8 cellular contexts compared by ENCODE assay signal in the genomic region with DNA sequence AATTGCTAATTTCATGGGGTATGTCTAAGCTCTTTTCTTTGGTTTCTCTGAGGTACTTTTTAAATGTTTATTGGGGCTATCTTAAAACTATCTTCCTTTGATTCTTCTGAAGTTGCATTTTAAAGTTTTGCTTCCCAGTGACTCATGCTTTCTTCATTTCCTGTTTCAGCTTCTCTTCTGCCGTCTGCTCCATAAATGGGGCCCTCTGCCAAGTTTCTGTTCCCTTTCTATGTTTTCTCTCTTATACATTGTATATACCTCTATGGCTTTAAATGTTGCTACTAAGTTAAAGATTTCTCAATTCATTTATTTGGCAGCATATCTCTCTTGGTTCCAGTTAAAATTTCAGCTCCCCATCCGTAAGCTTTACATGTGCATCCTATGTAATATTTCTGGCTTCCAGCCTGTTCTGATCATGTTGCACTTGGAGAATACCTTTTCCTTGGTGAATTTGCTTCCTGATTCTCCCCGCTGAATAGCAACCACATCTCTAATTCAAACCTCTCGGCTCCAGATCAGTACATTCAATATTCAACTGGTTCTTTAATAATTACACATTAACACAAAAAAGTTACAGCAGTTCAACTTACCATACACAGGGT.
DNase-seq lines count a peak whose midpoint lies in the region; ATAC-seq and TF ChIP-seq lines count a peak whose summit lies in the region.

No MANE protein-coding gene starts in this region.

- intact Hi-C loops in aorta (cut with DNase I): no loop called here

- DNase-seq in Daoy (ENCODE audit: low read depth) (peak; percentile 47), GM20000 (ENCODE audit: low spot score) (peak; percentile 36), T-helper 17 cell (no peak), glomerular visceral epithelial cell (ENCODE audit: extremely low spot score) (peak; percentile 67), aorta (peak in 1 of 2 donors; percentile 44), COLO668 (lab: John Stamatoyannopoulos, UW; ENCODE audit: unreplicated experiment) (no peak), caudate nucleus (lab: John Stamatoyannopoulos, UW) (no peak)

- peaks cover 2% of the 10 kb centered on the region for H3K36me3 Mint-ChIP-seq in T-helper 17 cell (ENCODE audit: low read depth)

- H3K27ac Mint-ChIP-seq in T-helper 17 cell: peak overlapping the region; percentile 76

- peaks cover 0 to 2% of the 10 kb centered on the region in 2 donors for H3K4me1 ChIP-seq in aorta (ENCODE audit: control insufficient read depth in 1 of 2, insufficient read depth in 2 of 2, low read length in 2 of 2)

- no peak overlapping the region for H3K27ac ChIP-seq in aorta (ENCODE audit: low read depth in 1 of 2, low read length in 2 of 2)
- no peak overlapping the region for H3K27ac ChIP-seq in caudate nucleus (ENCODE audit: low read depth, low read length)

- no peaks in the 10 kb centered on the region for H3K27me3 ChIP-seq in aorta (ENCODE audit: control insufficient read depth in 1 of 2, insufficient read depth in 2 of 2, low read length in 1 of 2)

- TF ChIP-seq CTCF in GM20000 (IDR thresholded peaks at IDR 0.05; ENCODE audit: extremely low read depth, missing control alignments): no peak

- H3K4me1 Mint-ChIP-seq in T-helper 17 cell: peaks cover 18% of the 10 kb centered on the region

- 56 to 61% methylated on average over 4 of the region's 4 CpGs for WGBS in aorta, 2 donors

- H3K27me3 Mint-ChIP-seq in T-helper 17 cell: no peaks in the 10 kb centered on the region

- ATAC-seq in HG03520 (IDR thresholded peaks at IDR 0.05; ENCODE audit: unreplicated experiment): peak; percentile 60
- ATAC-seq in T-helper 17 cell: peak; percentile 55
- ATAC-seq in aorta (ENCODE audit: low FRiP score): peak; percentile 41

- no peak overlapping the region for H3K4me3 ChIP-seq in aorta (ENCODE audit: low read length in 2 of 2)

- no peaks in the 10 kb centered on the region for H3K36me3 ChIP-seq in aorta (ENCODE audit: control insufficient read depth in 1 of 2, insufficient read depth in 2 of 2, low read length in 1 of 2)

- no peaks in the 10 kb centered on the region for H3K9me3 ChIP-seq in T-helper 17 cell (ENCODE audit: control insufficient read depth, low read length, poor library complexity, severe bottlenecking)
- no peaks in the 10 kb centered on the region for H3K9me3 ChIP-seq in aorta (ENCODE audit: control insufficient read depth, low read length)

- peak overlapping the region; percentile 41 for H3K4me3 Mint-ChIP-seq in T-helper 17 cell

Comparison
In these comparisons a context has a peak if more than half of its experiments do, and no peak if none do; other contexts are left out.
1. DNase-seq: peak in Daoy (single experiment), GM20000 (single experiment) and glomerular visceral epithelial cell (single experiment); none in T-helper 17 cell (0 of 3), COLO668 (single experiment) and caudate nucleus (0 of 61).
2. Peak in every context shown above with its lines, with median percentiles within 50 percentile points of each other: ATAC-seq.